In genomic region chr17:73311781-73312641, GRCh38 we compare ENCODE assay signal across 8 cellular contexts. TPM values are rescaled to one million over a fixed set of nuclear protein-coding genes. Genes with fewer than 3 reads are reported as not detected.
DNase-seq lines count a peak whose midpoint lies in the region; ATAC-seq and TF ChIP-seq lines count a peak whose summit lies in the region.

TSS of gene CDC42EP4 (minus strand) at chr17:73312001. CDS start at chr17:73286500, 25,501 bp downstream.

- no peaks in the 10 kb centered on the region for H4K20me1 ChIP-seq in DOHH2 (ENCODE audit: control insufficient read depth, insufficient read depth, low read depth, low read length)

- ATAC-seq in GM21786 (IDR thresholded peaks at IDR 0.05; ENCODE audit: unreplicated experiment), result peak; percentile 81

- H3K9me3 Mint-ChIP-seq in nephron progenitor cell, result no peaks in the 10 kb centered on the region
- H3K9me3 Mint-ChIP-seq in stimulated activated naive CD8-positive, alpha-beta T cell treated with anti-CD3 and anti-CD28 coated beads, Interleukin-15, Interleukin-2, amounts not matched to agents 100 ng/mL and 50 ng/mL, for 24 hours, result no peaks in the 10 kb centered on the region

- H3K27me3 ChIP-seq in DOHH2 (ENCODE audit: control insufficient read depth, low read length), result peaks cover 42% of the 10 kb centered on the region

- TF ChIP-seq CTCF in DOHH2 (IDR thresholded peaks at IDR 0.05; ENCODE audit: low read depth, low read length, poor library complexity, severe bottlenecking), result no peak
- no peak for TF ChIP-seq CTCF in fibroblast of villous mesenchyme (IDR thresholded peaks at IDR 0.05; ENCODE audit: insufficient read depth, low read depth, low read length)
- TF ChIP-seq CTCF in nephron progenitor cell (IDR thresholded peaks at IDR 0.05), result no peak

- H3K36me3 ChIP-seq in DOHH2 (ENCODE audit: control insufficient read depth, low read length), result no peaks in the 10 kb centered on the region

- no peaks in the 10 kb centered on the region for H3K79me2 ChIP-seq in DOHH2 (ENCODE audit: control insufficient read depth, low read length)

- H3K9me3 ChIP-seq in DOHH2 (ENCODE audit: control insufficient read depth, insufficient read depth, low read length), result no peaks in the 10 kb centered on the region

- H3K9me2 ChIP-seq in DOHH2 (replicated peaks; ENCODE audit: control insufficient read depth, low read length), result no peaks in the 10 kb centered on the region

- H3K4me3 Mint-ChIP-seq in nephron progenitor cell, result peak within 1 kb of the TSS; percentile 98
- peak within 1 kb of the TSS; percentile 82 for H3K4me3 Mint-ChIP-seq in stimulated activated naive CD8-positive, alpha-beta T cell treated with anti-CD3 and anti-CD28 coated beads, Interleukin-15, Interleukin-2, amounts not matched to agents 100 ng/mL and 50 ng/mL, for 24 hours

- no peaks in the 10 kb centered on the region for H3F3A ChIP-seq in DOHH2 (ENCODE audit: control insufficient read depth, insufficient read depth)

- H3K4me1 Mint-ChIP-seq in nephron progenitor cell, result peaks cover 44% of the 10 kb centered on the region
- H3K4me1 Mint-ChIP-seq in stimulated activated naive CD8-positive, alpha-beta T cell treated with anti-CD3 and anti-CD28 coated beads, Interleukin-15, Interleukin-2, amounts not matched to agents 100 ng/mL and 50 ng/mL, for 24 hours (ENCODE audit: low read depth), result peaks cover 17% of the 10 kb centered on the region

- peaks cover 7% of the 10 kb centered on the region for H3K36me3 Mint-ChIP-seq in nephron progenitor cell (ENCODE audit: low read depth)
- H3K36me3 Mint-ChIP-seq in stimulated activated naive CD8-positive, alpha-beta T cell treated with anti-CD3 and anti-CD28 coated beads, Interleukin-15, Interleukin-2, amounts not matched to agents 100 ng/mL and 50 ng/mL, for 24 hours (ENCODE audit: low read depth), result no peaks in the 10 kb centered on the region

- peak within 1 kb of the TSS; percentile 64 for H3K4me3 ChIP-seq in DOHH2 (ENCODE audit: low read length)
- peak within 1 kb of the TSS; percentile 92 for H3K4me3 ChIP-seq in fibroblast of villous mesenchyme (ENCODE audit: low read depth, low read length)

- peak within 1 kb of the TSS; percentile 78 for H3K4me2 ChIP-seq in DOHH2 (ENCODE audit: low read length)

- peak within 1 kb of the TSS; percentile 54 for H3K27ac Mint-ChIP-seq in nephron progenitor cell
- H3K27ac Mint-ChIP-seq in stimulated activated naive CD8-positive, alpha-beta T cell treated with anti-CD3 and anti-CD28 coated beads, Interleukin-15, Interleukin-2, amounts not matched to agents 100 ng/mL and 50 ng/mL, for 24 hours, result no peak within 1 kb of the TSS

- H3K4me1 ChIP-seq in DOHH2 (ENCODE audit: control insufficient read depth, low read length), result peaks cover 19% of the 10 kb centered on the region

- peaks cover 14% of the 10 kb centered on the region for H3K27me3 Mint-ChIP-seq in nephron progenitor cell (ENCODE audit: low read depth, poor library complexity)
- H3K27me3 Mint-ChIP-seq in stimulated activated naive CD8-positive, alpha-beta T cell treated with anti-CD3 and anti-CD28 coated beads, Interleukin-15, Interleukin-2, amounts not matched to agents 100 ng/mL and 50 ng/mL, for 24 hours, result peaks cover 4% of the 10 kb centered on the region

- H3K27ac ChIP-seq in DOHH2 (ENCODE audit: low read depth, low read length), result no peak within 1 kb of the TSS

- DNase-seq in Kasumi-1 (lab: John Stamatoyannopoulos, UW) (peak; percentile 92 to 94), SHP77 (lab: John Stamatoyannopoulos, UW) (peak; percentile 89 to 92), fibroblast of villous mesenchyme (ENCODE audit: low read depth) (peak; percentile 97), nephron progenitor cell (peak; percentile 97)
- peak; percentile 65 for DNase-seq in activated gamma-delta T cell treated with anti-CD3 and anti-CD28 coated beads, Interleukin-2, amount 50 U/mL, for 16 hours (ENCODE audit: low read depth)

RNA-seq across cellular contexts. Expression of gene CDC42EP4, which starts in this region (rescaled TPM):
- total RNA-seq in fibroblast of villous mesenchyme, result 36.4 and 54.8 TPM in 2 replicates
